Comparison of ENCODE assay signal across 8 cellular contexts in the genomic region with DNA sequence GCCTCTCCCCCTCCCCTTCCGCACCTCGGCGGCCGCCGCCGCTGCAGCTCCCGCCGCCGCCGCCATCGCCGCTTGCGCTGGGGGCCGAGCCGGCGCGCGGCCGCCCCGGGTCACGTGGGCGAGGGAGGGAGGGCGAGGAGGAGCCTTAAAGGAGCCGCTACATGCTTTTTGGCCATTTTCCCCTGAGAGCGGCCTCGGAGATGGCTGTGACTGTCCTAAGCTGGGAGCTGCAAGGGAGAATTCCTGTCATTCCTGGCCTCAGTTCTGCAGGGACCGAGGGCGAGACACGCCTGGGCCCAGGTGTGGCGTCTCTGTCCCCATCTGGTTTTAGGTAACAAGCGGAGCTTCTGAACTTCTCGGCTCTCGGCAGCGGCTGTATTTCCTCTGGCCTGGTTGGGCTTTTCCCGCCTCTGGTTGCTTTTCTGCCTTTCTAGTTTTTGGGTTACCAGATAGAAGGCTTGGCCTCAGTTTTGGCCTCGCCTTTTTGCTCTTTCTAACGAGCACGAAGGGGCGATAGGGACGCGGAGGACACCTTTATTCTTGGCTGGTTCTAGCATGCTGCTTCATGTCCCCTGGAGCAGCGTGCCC. TPM values are rescaled to one million over a fixed set of nuclear protein-coding genes. Genes with fewer than 3 reads are reported as not detected.
DNase-seq lines count a peak whose midpoint lies in the region; ATAC-seq lines count a peak whose summit lies in the region.

A gene (minus strand): TSS at position 87 of the 588 bp plus-strand sequence. CDS start 21 bp downstream, at position 66.

- H3K4me1 ChIP-seq in CD4-positive, CD25-positive, alpha-beta regulatory T cell (ENCODE audit: control insufficient read depth, insufficient read depth, low read length, poor library complexity, severe bottlenecking) = peaks cover 41% of the 10 kb centered on the region
- H3K4me1 ChIP-seq in naive thymus-derived CD4-positive, alpha-beta T cell (ENCODE audit: control insufficient read depth in 2 of 2, insufficient read depth in 2 of 2, low read length in 2 of 2) = peaks cover 16 to 23% of the 10 kb centered on the region in 2 donors

- intact Hi-C loops in activated T-helper 1 cell treated with anti-CD3 and anti-CD28 coated beads, Interleukin-12 subunit alpha, Interleukin-12 subunit beta, Interleukin-2, Interleukin-4 antibody, amounts not matched to agents 30 ng/mL and 10 ng/mL and 1 ng/mL, durations not matched to agents 14 hours and 24 hours and 36 hours (cut with micrococcal nuclease) = loop anchor here (1.0 to 5.0 kb wide), 9 partner anchors 34 to 400 kb away; a partner anchor contains a TSS
- intact Hi-C loops in naive thymus-derived CD4-positive, alpha-beta T cell (cut with micrococcal nuclease) = loop anchor here (1.0 to 10.0 kb wide), 17 partner anchors 34 to 1071 kb away; a partner anchor contains a TSS

- H3K27ac Mint-ChIP-seq in CD4-positive, CD25-positive, alpha-beta regulatory T cell = peak within 1 kb of the TSS; percentile 92 to 98 (median 97)
- peak within 1 kb of the TSS; percentile 95 for H3K27ac Mint-ChIP-seq in activated T-helper 1 cell treated with anti-CD3 and anti-CD28 coated beads, Interleukin-12 subunit alpha, Interleukin-12 subunit beta, Interleukin-2, Interleukin-4 antibody, amounts not matched to agents 30 ng/mL and 10 ng/mL and 1 ng/mL, durations not matched to agents 14 hours and 24 hours and 36 hours
- H3K27ac Mint-ChIP-seq in naive thymus-derived CD4-positive, alpha-beta T cell = peak within 1 kb of the TSS; percentile 91 to 99 (median 97)
- peak within 1 kb of the TSS; percentile 91 for H3K27ac Mint-ChIP-seq in stimulated activated memory B cell treated with anti-CD40 and anti-IgM and Interleukin-4, amounts not matched to agents 10 μg/mL and 1 μg/mL and 100 μg/mL, for 72 hours

- H3K4me1 Mint-ChIP-seq in CD4-positive, CD25-positive, alpha-beta regulatory T cell = peaks cover 0 to 43% (median 24%) of the 10 kb centered on the region in 4 donors
- peaks cover 36% of the 10 kb centered on the region for H3K4me1 Mint-ChIP-seq in activated T-helper 1 cell treated with anti-CD3 and anti-CD28 coated beads, Interleukin-12 subunit alpha, Interleukin-12 subunit beta, Interleukin-2, Interleukin-4 antibody, amounts not matched to agents 30 ng/mL and 10 ng/mL and 1 ng/mL, durations not matched to agents 14 hours and 24 hours and 36 hours (ENCODE audit: low read depth)
- peaks cover 24 to 45% (median 38%) of the 10 kb centered on the region in 7 donors for H3K4me1 Mint-ChIP-seq in naive thymus-derived CD4-positive, alpha-beta T cell
- H3K4me1 Mint-ChIP-seq in stimulated activated memory B cell treated with anti-CD40 and anti-IgM and Interleukin-4, amounts not matched to agents 10 μg/mL and 1 μg/mL and 100 μg/mL, for 72 hours = peaks cover 40% of the 10 kb centered on the region

- H3K27me3 ChIP-seq in CD4-positive, CD25-positive, alpha-beta regulatory T cell (ENCODE audit: control insufficient read depth, insufficient read depth, low read length) = no peaks in the 10 kb centered on the region
- H3K27me3 ChIP-seq in naive thymus-derived CD4-positive, alpha-beta T cell (ENCODE audit: control insufficient read depth in 2 of 2, insufficient read depth in 2 of 2, low read length in 2 of 2) = no peaks in the 10 kb centered on the region

- H3K27me3 Mint-ChIP-seq in CD4-positive, CD25-positive, alpha-beta regulatory T cell = no peaks in the 10 kb centered on the region
- no peaks in the 10 kb centered on the region for H3K27me3 Mint-ChIP-seq in activated T-helper 1 cell treated with anti-CD3 and anti-CD28 coated beads, Interleukin-12 subunit alpha, Interleukin-12 subunit beta, Interleukin-2, Interleukin-4 antibody, amounts not matched to agents 30 ng/mL and 10 ng/mL and 1 ng/mL, durations not matched to agents 14 hours and 24 hours and 36 hours (ENCODE audit: insufficient read depth)
- peaks cover 0 to 2% (median 0%) of the 10 kb centered on the region in 5 donors for H3K27me3 Mint-ChIP-seq in naive thymus-derived CD4-positive, alpha-beta T cell
- no peaks in the 10 kb centered on the region for H3K27me3 Mint-ChIP-seq in stimulated activated memory B cell treated with anti-CD40 and anti-IgM and Interleukin-4, amounts not matched to agents 10 μg/mL and 1 μg/mL and 100 μg/mL, for 72 hours

- peak within 1 kb of the TSS; percentile 91 for H3K4me3 ChIP-seq in CD4-positive, CD25-positive, alpha-beta regulatory T cell (ENCODE audit: low read depth, low read length)
- H3K4me3 ChIP-seq in naive thymus-derived CD4-positive, alpha-beta T cell (ENCODE audit: low read length) = peak within 1 kb of the TSS; percentile 93

- POLR2A ChIA-PET in naive thymus-derived CD4-positive, alpha-beta T cell (lab: Charles Lee) = interaction anchor here (0.6 to 2.3 kb wide), 17 partner anchors 11 to 1074 kb away, joined by 3 to 13 read pairs (median 4); a partner anchor contains a TSS

- ATAC-seq in CD4-positive, CD25-positive, alpha-beta regulatory T cell (ENCODE audit: low read depth in 2 of 2) = peak; percentile 60 to 65
- peak; percentile 36 for ATAC-seq in GM21367 (IDR thresholded peaks at IDR 0.05; ENCODE audit: unreplicated experiment)
- ATAC-seq in naive thymus-derived CD4-positive, alpha-beta T cell = peak; percentile 73
- peak; percentile 74 for ATAC-seq in stimulated activated memory B cell treated with anti-CD40 and anti-IgM and Interleukin-4, amounts not matched to agents 10 μg/mL and 1 μg/mL and 100 μg/mL, for 72 hours

- H3K4me3 Mint-ChIP-seq in CD4-positive, CD25-positive, alpha-beta regulatory T cell = peak within 1 kb of the TSS; percentile 96 to 99 (median 98)
- H3K4me3 Mint-ChIP-seq in activated T-helper 1 cell treated with anti-CD3 and anti-CD28 coated beads, Interleukin-12 subunit alpha, Interleukin-12 subunit beta, Interleukin-2, Interleukin-4 antibody, amounts not matched to agents 30 ng/mL and 10 ng/mL and 1 ng/mL, durations not matched to agents 14 hours and 24 hours and 36 hours = peak within 1 kb of the TSS; percentile 99
- peak within 1 kb of the TSS; percentile 92 to 99 (median 96) for H3K4me3 Mint-ChIP-seq in naive thymus-derived CD4-positive, alpha-beta T cell
- H3K4me3 Mint-ChIP-seq in stimulated activated memory B cell treated with anti-CD40 and anti-IgM and Interleukin-4, amounts not matched to agents 10 μg/mL and 1 μg/mL and 100 μg/mL, for 72 hours = peak within 1 kb of the TSS; percentile 94

- H3K36me3 Mint-ChIP-seq in CD4-positive, CD25-positive, alpha-beta regulatory T cell = peaks cover 5% of the 10 kb centered on the region
- H3K36me3 Mint-ChIP-seq in activated T-helper 1 cell treated with anti-CD3 and anti-CD28 coated beads, Interleukin-12 subunit alpha, Interleukin-12 subunit beta, Interleukin-2, Interleukin-4 antibody, amounts not matched to agents 30 ng/mL and 10 ng/mL and 1 ng/mL, durations not matched to agents 14 hours and 24 hours and 36 hours (ENCODE audit: low read depth) = peaks cover 15% of the 10 kb centered on the region
- H3K36me3 Mint-ChIP-seq in naive thymus-derived CD4-positive, alpha-beta T cell = peaks cover 0 to 8% (median 4%) of the 10 kb centered on the region in 5 donors
- H3K36me3 Mint-ChIP-seq in stimulated activated memory B cell treated with anti-CD40 and anti-IgM and Interleukin-4, amounts not matched to agents 10 μg/mL and 1 μg/mL and 100 μg/mL, for 72 hours = peaks cover 18% of the 10 kb centered on the region

- CTCF ChIA-PET in naive thymus-derived CD4-positive, alpha-beta T cell (lab: Charles Lee) = interaction anchor here (0.6 to 1.5 kb wide), 7 partner anchors 9 to 285 kb away, joined by 3 to 4 read pairs (median 3); a partner anchor contains a TSS

- peaks cover 15% of the 10 kb centered on the region for H3K36me3 ChIP-seq in CD4-positive, CD25-positive, alpha-beta regulatory T cell (ENCODE audit: control insufficient read depth, insufficient read depth, low read length)
- H3K36me3 ChIP-seq in KOPT-K1 (ENCODE audit: insufficient read depth, low read length) = peaks cover 35% of the 10 kb centered on the region
- H3K36me3 ChIP-seq in naive thymus-derived CD4-positive, alpha-beta T cell (ENCODE audit: control insufficient read depth in 2 of 3, insufficient read depth in 3 of 3, low read length in 3 of 3) = peaks cover 0 to 19% (median 8%) of the 10 kb centered on the region in 3 experiments

- no peaks in the 10 kb centered on the region for H3K9me3 Mint-ChIP-seq in CD4-positive, CD25-positive, alpha-beta regulatory T cell
- no peaks in the 10 kb centered on the region for H3K9me3 Mint-ChIP-seq in activated T-helper 1 cell treated with anti-CD3 and anti-CD28 coated beads, Interleukin-12 subunit alpha, Interleukin-12 subunit beta, Interleukin-2, Interleukin-4 antibody, amounts not matched to agents 30 ng/mL and 10 ng/mL and 1 ng/mL, durations not matched to agents 14 hours and 24 hours and 36 hours
- H3K9me3 Mint-ChIP-seq in naive thymus-derived CD4-positive, alpha-beta T cell = peaks cover 0 to 3% (median 0%) of the 10 kb centered on the region in 11 donors
- H3K9me3 Mint-ChIP-seq in stimulated activated memory B cell treated with anti-CD40 and anti-IgM and Interleukin-4, amounts not matched to agents 10 μg/mL and 1 μg/mL and 100 μg/mL, for 72 hours = no peaks in the 10 kb centered on the region

- peak within 1 kb of the TSS; percentile 88 for H3K27ac ChIP-seq in CD4-positive, CD25-positive, alpha-beta regulatory T cell (ENCODE audit: insufficient read depth, low read length, poor library complexity, severe bottlenecking)
- H3K27ac ChIP-seq in KOPT-K1 (ENCODE audit: low read depth, low read length, poor library complexity, severe bottlenecking) = peak within 1 kb of the TSS; percentile 84
- peak within 1 kb of the TSS; percentile 96 for H3K27ac ChIP-seq in naive thymus-derived CD4-positive, alpha-beta T cell (ENCODE audit: low read depth, low read length)

- DNase-seq in CD4-positive, CD25-positive, alpha-beta regulatory T cell = peak; percentile 78 to 91 (median 84)
- peak; percentile 79 for DNase-seq in RPMI7951 (ENCODE audit: low read depth)
- peak; percentile 85 for DNase-seq in activated T-helper 1 cell treated with anti-CD3 and anti-CD28 coated beads, Interleukin-12 subunit alpha, Interleukin-12 subunit beta, Interleukin-2, Interleukin-4 antibody, amounts not matched to agents 30 ng/mL and 10 ng/mL and 1 ng/mL, durations not matched to agents 14 hours and 24 hours and 36 hours (ENCODE audit: low spot score)
- DNase-seq in fibroblast of gingiva (ENCODE audit: low read depth) = peak; percentile 71
- DNase-seq in naive thymus-derived CD4-positive, alpha-beta T cell = peak; percentile 78 to 93 (median 84)

- H3K9me3 ChIP-seq in CD4-positive, CD25-positive, alpha-beta regulatory T cell (ENCODE audit: control insufficient read depth in 2 of 2, low read length in 2 of 2) = no peaks in the 10 kb centered on the region
- H3K9me3 ChIP-seq in KOPT-K1 (ENCODE audit: insufficient read depth, low read length, poor library complexity, severe bottlenecking) = no peaks in the 10 kb centered on the region
- H3K9me3 ChIP-seq in naive thymus-derived CD4-positive, alpha-beta T cell (ENCODE audit: control insufficient read depth in 2 of 3, low read length in 3 of 3) = no peaks in the 10 kb centered on the region

RNA-seq across cellular contexts. Expression of the gene that starts here (rescaled TPM):
- total RNA-seq in CD4-positive, CD25-positive, alpha-beta regulatory T cell = 46.4 TPM
- polyA plus RNA-seq in CD4-positive, CD25-positive, alpha-beta regulatory T cell = 10 to 100 TPM; 29.4 to 33.5 (median 31.9) TPM
- 38.6 and 46.1 TPM in 2 replicates for total RNA-seq in RPMI7951 (2014; rRNA removed; shearing (Covaris generic))
- total RNA-seq in activated T-helper 1 cell treated with anti-CD3 and anti-CD28 coated beads, Interleukin-12 subunit alpha, Interleukin-12 subunit beta, Interleukin-2, Interleukin-4 antibody, amounts not matched to agents 30 ng/mL and 10 ng/mL and 1 ng/mL, durations not matched to agents 14 hours and 24 hours and 36 hours = 75.9 and 80.4 TPM in 2 replicates
- 10 to 100 TPM; 50.4 to 94.2 (median 71.6) TPM for total RNA-seq in naive thymus-derived CD4-positive, alpha-beta T cell
- polyA plus RNA-seq in naive thymus-derived CD4-positive, alpha-beta T cell = 10 to 100 TPM; 37.3 to 66.5 TPM

Comparison
In these comparisons a context has a peak if more than half of its experiments do, and no peak if none do; other contexts are left out.
1. Peak in every context shown above with its lines: DNase-seq, ATAC-seq, H3K4me3 ChIP-seq and H3K27ac ChIP-seq.